27 cellular contexts compared by ENCODE assay signal in genomic region chr9:87113892-87114291, GRCh38.
DNase-seq lines count a peak whose midpoint lies in the region; ATAC-seq and TF ChIP-seq lines count a peak whose summit lies in the region.
"Had no signal": no experiment of that assay in that cellular context is flagged by ENCODE, and none has a peak within 500 bp of the region (broad histone marks: within the 10 kb centered on the region; RNA-seq: fewer than 3 reads in every experiment).

No MANE protein-coding gene starts in this region.

- peaks cover 13% of the 10 kb centered on the region for H3K4me1 Mint-ChIP-seq in MCF 10A (ENCODE audit: insufficient read depth, unreplicated experiment)
- H3K4me1 Mint-ChIP-seq: activated CD4-positive, alpha-beta T cell treated with anti-CD3 and anti-CD28 coated beads for 36 hours; CD4-positive, alpha-beta memory T cell had no signal

- CTCF ChIA-PET in MCF 10A (lab: Yijun Ruan, JAX), result no interaction called here
- CTCF ChIA-PET in mammary epithelial cell (lab: Charles Lee; ENCODE audit: low non-redundant PET), result no interaction called here

- H3K4me1 ChIP-seq in mammary epithelial cell (ENCODE audit: insufficient read depth, low read length), result peaks cover 13% of the 10 kb centered on the region
- H3K4me1 ChIP-seq: parathyroid adenoma had no signal

- H3K9me3 Mint-ChIP-seq in MCF 10A (ENCODE audit: unreplicated experiment), result peaks cover 7% of the 10 kb centered on the region
- H3K9me3 Mint-ChIP-seq: activated CD8-positive, alpha-beta T cell treated with anti-CD3 and anti-CD28 coated beads for 36 hours; activated naive CD4-positive, alpha-beta T cell treated with anti-CD3 and anti-CD28 coated beads for 36 hours had no signal

- no peak overlapping the region for H3K4me2 ChIP-seq in mammary epithelial cell (ENCODE audit: insufficient read depth, low read depth, low read length)

- dilution Hi-C loops in mammary epithelial cell (cut with HindIII; ENCODE audit: low sequenced_read_pairs), result no loop called here

- no peaks in the 10 kb centered on the region for H4K20me1 ChIP-seq in mammary epithelial cell (ENCODE audit: insufficient read depth, low read length)

- H3K9me3 ChIP-seq in mammary epithelial cell (replicated peaks; ENCODE audit: insufficient read depth, low read length), result no peaks in the 10 kb centered on the region
- H3K9me3 ChIP-seq: testis had no signal

- H3K27ac Mint-ChIP-seq in MCF 10A (ENCODE audit: low read depth, unreplicated experiment), result no peak overlapping the region
- H3K27ac Mint-ChIP-seq: activated CD4-positive, alpha-beta T cell treated with anti-CD3 and anti-CD28 coated beads for 36 hours; activated CD8-positive, alpha-beta T cell treated with anti-CD3 and anti-CD28 coated beads for 36 hours; activated naive CD4-positive, alpha-beta T cell treated with anti-CD3 and anti-CD28 coated beads for 36 hours; CD4-positive, alpha-beta memory T cell; stimulated activated naive CD8-positive, alpha-beta T cell treated with anti-CD3 and anti-CD28 coated beads, Interleukin-15, Interleukin-2, amounts not matched to agents 100 ng/mL and 50 ng/mL, for 24 hours had no signal

- H3K4me3 ChIP-seq in mammary epithelial cell (replicated peaks in 1 of 3; ENCODE audit: insufficient read depth in 1 of 3, low read depth in 2 of 3, low read length in 3 of 3) (no peak overlapping the region), fibroblast of mammary gland (ENCODE audit: control insufficient read depth, low read depth, low read length) (no peak overlapping the region)
- H3K4me3 ChIP-seq: GM12878, K562, testis had no signal

- ATAC-seq in HG02678 (IDR thresholded peaks at IDR 0.05; ENCODE audit: unreplicated experiment), result no peak
- ATAC-seq in GM21447 (IDR thresholded peaks at IDR 0.05; ENCODE audit: unreplicated experiment), result no peak
- ATAC-seq: activated CD4-positive, alpha-beta T cell treated with anti-CD3 and anti-CD28 coated beads for 36 hours; activated CD8-positive, alpha-beta T cell treated with anti-CD3 and anti-CD28 coated beads for 36 hours; GM12878; HCT116; K562; PC-3; right cardiac atrium had no signal

- no peak overlapping the region for H3K4me3 Mint-ChIP-seq in MCF 10A (ENCODE audit: unreplicated experiment)
- H3K4me3 Mint-ChIP-seq: activated CD4-positive, alpha-beta T cell treated with anti-CD3 and anti-CD28 coated beads for 36 hours; activated CD8-positive, alpha-beta T cell treated with anti-CD3 and anti-CD28 coated beads for 36 hours; activated naive CD4-positive, alpha-beta T cell treated with anti-CD3 and anti-CD28 coated beads for 36 hours; CD4-positive, alpha-beta memory T cell; stimulated activated naive CD8-positive, alpha-beta T cell treated with anti-CD3 and anti-CD28 coated beads, Interleukin-15, Interleukin-2, amounts not matched to agents 100 ng/mL and 50 ng/mL, for 24 hours had no signal

- no peak overlapping the region for H2AFZ ChIP-seq in mammary epithelial cell (ENCODE audit: low read depth, low read length)
- H2AFZ ChIP-seq: parathyroid adenoma had no signal

- DNase-seq in MCF 10A (ENCODE audit: unreplicated experiment) (peak; percentile 30), mammary epithelial cell (no peak), SK-MEL-5 (ENCODE audit: low read depth, low spot score) (peak; percentile 55), fibroblast of mammary gland (ENCODE audit: low read depth) (peak; percentile 53), NCI-H446 (lab: John Stamatoyannopoulos, UW) (no peak)
- DNase-seq in NK-92 treated with Interleukin-12 subunit alpha and Interleukin-12 subunit beta, amount 100 ng/mL, for 24 hours (lab: John Stamatoyannopoulos, UW), result no peak
- DNase-seq: activated CD4-positive, alpha-beta T cell treated with anti-CD3 and anti-CD28 coated beads for 36 hours; activated CD8-positive, alpha-beta T cell treated with anti-CD3 and anti-CD28 coated beads for 36 hours; activated naive CD4-positive, alpha-beta T cell treated with anti-CD3 and anti-CD28 coated beads for 36 hours; AML-193; CD4-positive, alpha-beta memory T cell; DMS153; NCI-H1930; NCI-H526 treated with DMSO at 0.1 percent for 48 hours; PC-3; right cardiac atrium; Right ventricle myocardium superior; stimulated activated CD4-positive, alpha-beta T cell treated with anti-CD3 and anti-CD28 coated beads, Interleukin-2, amount 100 ng/mL, for 24 hours; SW 1271; testis had no signal

- TF ChIP-seq CTCF in MCF 10A (IDR thresholded peaks at IDR 0.05; ENCODE audit: unreplicated experiment) (peak; percentile 8), mammary epithelial cell (conservative IDR thresholded peaks at IDR 0.05 in 1 of 2, IDR thresholded peaks at IDR 0.05 in 1 of 2; ENCODE audit: extremely low read depth in 1 of 2, insufficient read depth in 1 of 2, low read depth in 1 of 2, low read length in 2 of 2) (peak in 1 of 2 donors; percentile 26), fibroblast of mammary gland (conservative IDR thresholded peaks at IDR 0.05; ENCODE audit: control insufficient read depth, insufficient read depth, low read depth, low read length) (peak; percentile 40)

- H3K79me2 ChIP-seq in mammary epithelial cell (ENCODE audit: insufficient read depth, low read length), result no peaks in the 10 kb centered on the region
- H3K79me2 ChIP-seq: parathyroid adenoma had no signal

- BruUV-seq in MCF 10A (replicated peaks; lab: Mats Ljungman, UMichigan), result no TSS peak
- no TSS peak for BruUV-seq in mammary epithelial cell (replicated peaks; lab: Mats Ljungman, UMichigan)

- in situ Hi-C loops in mammary epithelial cell (cut with MboI; ENCODE audit: low sequenced_read_pairs in 2 of 2) (loop anchor here (25.0 kb wide), 2 partner anchors 548 to 677 kb away; no protein-coding TSS in a partner anchor), SK-MEL-5 (cut with HindIII; ENCODE audit: low pct_unique_long_range_greater_than_20kb, low sequenced_read_pairs) (no loop called here)

- POLR2A ChIA-PET in MCF 10A (lab: Yijun Ruan, JAX), result no interaction called here

- no peaks in the 10 kb centered on the region for H3K27me3 ChIP-seq in mammary epithelial cell (ENCODE audit: insufficient read depth, low read length)
- H3K27me3 ChIP-seq: testis had no signal

- 96% methylated on average over 2 of the region's 2 CpGs for WGBS in mammary epithelial cell (ENCODE audit: low coverage, missing lambda C conversion rate)

- H3K27ac ChIP-seq in mammary epithelial cell (ENCODE audit: insufficient read depth, low read depth, low read length), result no peak overlapping the region
- H3K27ac ChIP-seq: parathyroid adenoma, testis had no signal

- H3K36me3 ChIP-seq in mammary epithelial cell (ENCODE audit: insufficient read depth, low read length), result no peaks in the 10 kb centered on the region

- H3K27me3 Mint-ChIP-seq in MCF 10A (ENCODE audit: insufficient read depth, unreplicated experiment), result no peaks in the 10 kb centered on the region
- H3K27me3 Mint-ChIP-seq: stimulated activated naive CD8-positive, alpha-beta T cell treated with anti-CD3 and anti-CD28 coated beads, Interleukin-15, Interleukin-2, amounts not matched to agents 100 ng/mL and 50 ng/mL, for 24 hours had no signal

- no peak overlapping the region for H3K9ac ChIP-seq in mammary epithelial cell (ENCODE audit: insufficient read depth, low read length)
- H3K9ac ChIP-seq: parathyroid adenoma had no signal

- intact Hi-C loops in MCF 10A (cut with micrococcal nuclease), result no loop called here
- intact Hi-C loops in mammary epithelial cell (cut with micrococcal nuclease), result loop anchor here (1.0 kb wide), 1 partner anchor 210 kb away; no protein-coding TSS in a partner anchor

- no peaks in the 10 kb centered on the region for H3K36me3 Mint-ChIP-seq in MCF 10A (ENCODE audit: insufficient read depth, unreplicated experiment)
- H3K36me3 Mint-ChIP-seq: CD4-positive, alpha-beta memory T cell had no signal

Comparison
In these comparisons a context has a peak if more than half of its experiments do, and no peak if none do; other contexts are left out.
1. DNase-seq: peak in MCF 10A (single experiment), SK-MEL-5 (single experiment) and fibroblast of mammary gland (single experiment); none in mammary epithelial cell (single experiment), NK-92 treated with Interleukin-12 subunit alpha and Interleukin-12 subunit beta, amount 100 ng/mL, for 24 hours (single experiment) and NCI-H446 (0 of 2).